ENCODE assay signal across 8 cellular contexts in genomic region chr1:1014896-1015681, GRCh38. TPM values are rescaled to one million over a fixed set of nuclear protein-coding genes. Genes with fewer than 3 reads are reported as not detected.
DNase-seq lines count a peak whose midpoint lies in the region; ATAC-seq and TF ChIP-seq lines count a peak whose summit lies in the region.

No MANE protein-coding gene starts in this region.

- peak overlapping the region; percentile 95 for H3K4me3 Mint-ChIP-seq in activated CD4-positive, alpha-beta memory T cell treated with anti-CD3 and anti-CD28 coated beads, Interleukin-2, amount 10 ng/mL, durations not matched to agents 7 days and 5 days

- CTCF ChIA-PET in activated CD4-positive, alpha-beta memory T cell treated with anti-CD3 and anti-CD28 coated beads, Interleukin-2, amount 10 ng/mL, durations not matched to agents 7 days and 5 days (lab: Charles Lee) = interaction anchor here (2.3 to 4.0 kb wide), 2 partner anchors 13 to 49 kb away, joined by 13 to 17 read pairs; no protein-coding TSS in a partner anchor

- no peak for DNase-seq in AG09309 (ENCODE audit: low read depth)
- no peak for DNase-seq in activated CD4-positive, alpha-beta memory T cell treated with anti-CD3 and anti-CD28 coated beads, Interleukin-2, amount 10 ng/mL, durations not matched to agents 7 days and 5 days
- no peak for DNase-seq in left lung
- DNase-seq in medulla oblongata (ENCODE audit: extremely low spot score) = no peak
- no peak for DNase-seq in OCI-M2 (lab: John Stamatoyannopoulos, UW; ENCODE audit: unreplicated experiment)

- H3K4me3 ChIP-seq in AG09309 (ENCODE audit: control insufficient read depth, low read depth, low read length) = no peak overlapping the region
- peak overlapping the region in 1 of 2 donors; percentile 80 for H3K4me3 ChIP-seq in left lung

- TF ChIP-seq CTCF in AG09309 (IDR thresholded peaks at IDR 0.05; ENCODE audit: control insufficient read depth, insufficient read depth, low read depth, low read length, missing control alignments) = peak; percentile 43
- TF ChIP-seq CTCF in GM12873 (IDR thresholded peaks at IDR 0.05; ENCODE audit: insufficient read depth, low read depth, low read length, missing control alignments) = peak; percentile 60
- TF ChIP-seq CTCF in left lung (IDR thresholded peaks at IDR 0.05) = no peak

- peaks cover 1% of the 10 kb centered on the region for H3K27me3 Mint-ChIP-seq in activated CD4-positive, alpha-beta memory T cell treated with anti-CD3 and anti-CD28 coated beads, Interleukin-2, amount 10 ng/mL, durations not matched to agents 7 days and 5 days

- intact Hi-C loops in left lung (cut with DNase I) = no loop called here

- H3K4me1 ChIP-seq in left lung = peaks cover 3 to 26% of the 10 kb centered on the region in 2 donors

- H3K36me3 Mint-ChIP-seq in activated CD4-positive, alpha-beta memory T cell treated with anti-CD3 and anti-CD28 coated beads, Interleukin-2, amount 10 ng/mL, durations not matched to agents 7 days and 5 days (ENCODE audit: low read depth) = peaks cover 46% of the 10 kb centered on the region

- peak overlapping the region; percentile 95 for H3K27ac Mint-ChIP-seq in activated CD4-positive, alpha-beta memory T cell treated with anti-CD3 and anti-CD28 coated beads, Interleukin-2, amount 10 ng/mL, durations not matched to agents 7 days and 5 days

- no peak for ATAC-seq in left lung
- no peak for ATAC-seq in GM21737 (IDR thresholded peaks at IDR 0.05; ENCODE audit: unreplicated experiment)
- no peak for ATAC-seq in GM18520 (IDR thresholded peaks at IDR 0.05; ENCODE audit: unreplicated experiment)

- no peaks in the 10 kb centered on the region for H3K36me3 ChIP-seq in left lung

- H3K27ac ChIP-seq in left lung = peak overlapping the region; percentile 86 to 91

- peaks cover 0 to 2% of the 10 kb centered on the region in 2 donors for H3K27me3 ChIP-seq in left lung

- POLR2A ChIA-PET in activated CD4-positive, alpha-beta memory T cell treated with anti-CD3 and anti-CD28 coated beads, Interleukin-2, amount 10 ng/mL, durations not matched to agents 7 days and 5 days (lab: Charles Lee) = interaction anchor here (0.9 to 3.1 kb wide), 7 partner anchors 12 to 49 kb away, joined by 3 to 25 read pairs (median 5); partner anchors contain the start of gene PLEKHN1

- H3K9me3 ChIP-seq in left lung = no peaks in the 10 kb centered on the region

- no peaks in the 10 kb centered on the region for H3K9me3 Mint-ChIP-seq in activated CD4-positive, alpha-beta memory T cell treated with anti-CD3 and anti-CD28 coated beads, Interleukin-2, amount 10 ng/mL, durations not matched to agents 7 days and 5 days

- peaks cover 38% of the 10 kb centered on the region for H3K4me1 Mint-ChIP-seq in activated CD4-positive, alpha-beta memory T cell treated with anti-CD3 and anti-CD28 coated beads, Interleukin-2, amount 10 ng/mL, durations not matched to agents 7 days and 5 days

RNA-seq across cellular contexts. Expression of gene ISG15, which starts 1.8 kb away (rescaled TPM):
- 100 to 1,000 TPM; 593 to 623 TPM for total RNA-seq in activated CD4-positive, alpha-beta memory T cell treated with anti-CD3 and anti-CD28 coated beads, Interleukin-2, amount 10 ng/mL, durations not matched to agents 7 days and 5 days
- 10 to 100 TPM; 75.4 to 90.0 TPM for total RNA-seq in left lung

RNA-seq across cellular contexts. Expression of gene AGRN, which starts 4.8 kb away (rescaled TPM):
- 10 to 100 TPM; 18.3 to 22.8 TPM for total RNA-seq in activated CD4-positive, alpha-beta memory T cell treated with anti-CD3 and anti-CD28 coated beads, Interleukin-2, amount 10 ng/mL, durations not matched to agents 7 days and 5 days
- total RNA-seq in left lung = 100 to 1,000 TPM in 1 of 2 donors, 10 to 100 TPM in 1; 96.8 to 208 TPM

RNA-seq across cellular contexts. Expression of gene HES4, which starts 15.2 kb away (rescaled TPM):
- total RNA-seq in activated CD4-positive, alpha-beta memory T cell treated with anti-CD3 and anti-CD28 coated beads, Interleukin-2, amount 10 ng/mL, durations not matched to agents 7 days and 5 days = under 1 TPM in 1 of 2 experiments, not detected in 1; 0.23 TPM
- 10 to 100 TPM; 25.6 to 37.5 TPM for total RNA-seq in left lung

RNA-seq across cellular contexts. Expression of gene PERM1, which starts 33.2 kb away (rescaled TPM):
- total RNA-seq in activated CD4-positive, alpha-beta memory T cell treated with anti-CD3 and anti-CD28 coated beads, Interleukin-2, amount 10 ng/mL, durations not matched to agents 7 days and 5 days = not detected
- total RNA-seq in left lung = not detected

RNA-seq across cellular contexts. Expression of gene PLEKHN1, which starts 48.8 kb away (rescaled TPM):
- 1 to 10 TPM; 7.6 to 8.2 TPM for total RNA-seq in activated CD4-positive, alpha-beta memory T cell treated with anti-CD3 and anti-CD28 coated beads, Interleukin-2, amount 10 ng/mL, durations not matched to agents 7 days and 5 days
- total RNA-seq in left lung = 1 to 10 TPM; 3.8 to 5.1 TPM

Comparison
In these comparisons a context has a peak if more than half of its experiments do, and no peak if none do; other contexts are left out.
1. CTCF ChIP-seq: peak in AG09309 (single experiment) and GM12873 (single experiment); none in left lung (0 of 2).
2. RNA of gene ISG15, which starts 1.8 kb away (total RNA-seq): 593 to 623 TPM in activated CD4-positive, alpha-beta memory T cell treated with anti-CD3 and anti-CD28 coated beads, Interleukin-2, amount 10 ng/mL, durations not matched to agents 7 days and 5 days; 75.4 to 90.0 TPM in left lung; every median in the first group is over 4 times any median in the second.
3. RNA of gene AGRN, which starts 4.8 kb away (total RNA-seq): 96.8 to 208 TPM in left lung; 18.3 to 22.8 TPM in activated CD4-positive, alpha-beta memory T cell treated with anti-CD3 and anti-CD28 coated beads, Interleukin-2, amount 10 ng/mL, durations not matched to agents 7 days and 5 days; every median in the first group is over 4 times any median in the second.
4. RNA of gene HES4, which starts 15.2 kb away (total RNA-seq): 25.6 to 37.5 TPM in left lung; 0.23 TPM in activated CD4-positive, alpha-beta memory T cell treated with anti-CD3 and anti-CD28 coated beads, Interleukin-2, amount 10 ng/mL, durations not matched to agents 7 days and 5 days; every median in the first group is over 10 times any median in the second.